ENCODE assay signal across 12 cellular contexts in the genomic region with DNA sequence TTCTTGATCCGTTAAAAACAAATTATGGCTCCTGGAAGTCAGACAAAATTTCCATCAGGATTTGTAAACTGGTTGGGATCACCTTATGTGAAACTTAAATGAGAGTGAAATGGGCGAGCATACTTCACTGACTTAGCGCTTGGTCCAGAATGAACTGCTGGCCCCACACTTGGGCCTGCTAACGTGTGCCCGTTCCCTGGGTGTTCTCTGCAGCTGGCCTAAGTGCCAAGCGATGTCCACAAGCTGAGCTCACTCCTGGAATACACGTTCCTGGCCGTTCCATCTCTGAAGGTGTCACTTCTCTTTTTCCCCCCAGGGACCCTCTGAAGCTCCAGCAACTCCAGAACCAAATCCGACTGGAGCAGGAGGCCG.
A peak's percentile ranks its signal among the peaks of the same experiment; 100 is the strongest.
DNase-seq lines count a peak whose midpoint lies in the region; ATAC-seq and TF ChIP-seq lines count a peak whose summit lies in the region.
"Had no signal": no experiment of that assay in that cellular context is flagged by ENCODE, and none has a peak within 500 bp of the region (broad histone marks: within the 10 kb centered on the region; RNA-seq: fewer than 3 reads in every experiment).

No MANE protein-coding gene starts in this region.

- H3K27ac ChIP-seq in IMR-90 (ENCODE audit: insufficient read depth, low read length) (peak overlapping the region; percentile 44), endodermal cell (ENCODE audit: low read depth, low read length) (no peak overlapping the region)
- H3K27ac ChIP-seq: KMS-11, SK-N-MC had no signal

- H4K91ac ChIP-seq in IMR-90 (ENCODE audit: insufficient read depth, low read depth, low read length) = peak overlapping the region; percentile 91

- H3K4me1 Mint-ChIP-seq in endodermal cell = peaks cover 10% of the 10 kb centered on the region
- H3K4me1 Mint-ChIP-seq in naive thymus-derived CD8-positive, alpha-beta T cell = peaks cover 4 to 39% (median 7%) of the 10 kb centered on the region in 4 donors

- peak overlapping the region; percentile 79 for H3K14ac ChIP-seq in IMR-90 (replicated peaks; ENCODE audit: low read depth, low read length)

- H3K79me1 ChIP-seq in IMR-90 (ENCODE audit: low read depth in 1 of 2, low read length in 2 of 2) = peaks cover 39 to 71% of the 10 kb centered on the region in 2 experiments

- peak overlapping the region; percentile 7 for H2BK5ac ChIP-seq in IMR-90 (ENCODE audit: low read depth, low read length, poor library complexity, severe bottlenecking)

- peak overlapping the region; percentile 91 for H3K4ac ChIP-seq in IMR-90 (ENCODE audit: low read depth, low read length)

- peak overlapping the region; percentile 59 for H3K4me3 Mint-ChIP-seq in endodermal cell
- H3K4me3 Mint-ChIP-seq in naive thymus-derived CD8-positive, alpha-beta T cell = peak overlapping the region in 9 of 10 donors; percentile 11 to 83 (median 45)

- POLR2A ChIA-PET in IMR-90 (lab: Charles Lee; ENCODE audit: unreplicated experiment) = no interaction called here
- POLR2A ChIA-PET in naive thymus-derived CD8-positive, alpha-beta T cell (lab: Charles Lee) = no interaction called here

- CTCF ChIA-PET in IMR-90 (lab: Yijun Ruan, JAX) = no interaction called here

- peak overlapping the region; percentile 89 for H2BK120ac ChIP-seq in IMR-90 (ENCODE audit: low read depth, low read length)

- H4K8ac ChIP-seq in IMR-90 (ENCODE audit: low read depth in 2 of 2, low read length in 2 of 2) = peak overlapping the region; percentile 35 to 88; a peak in 3 of 4 replicates

- peak overlapping the region; percentile 56 for H2AK9ac ChIP-seq in IMR-90 (replicated peaks; ENCODE audit: low read depth, low read length, poor library complexity)

- peak; percentile 14 for DNase-seq in 8988T
- no peak for DNase-seq in IMR-90
- DNase-seq in endodermal cell = no peak
- DNase-seq in naive thymus-derived CD8-positive, alpha-beta T cell = no peak
- no peak for DNase-seq in germinal center (ENCODE audit: low spot score)
- DNase-seq in OCI-M1 (lab: John Stamatoyannopoulos, UW) = no peak
- no peak for DNase-seq in EL
- DNase-seq: DMS 273 treated with DMSO at 0.1 percent for 48 hours had no signal

- H3K36me3 Mint-ChIP-seq in endodermal cell (ENCODE audit: low read depth) = peaks cover 17% of the 10 kb centered on the region
- H3K36me3 Mint-ChIP-seq in naive thymus-derived CD8-positive, alpha-beta T cell = peaks cover 0 to 2% (median 0%) of the 10 kb centered on the region in 3 donors

- peak overlapping the region; percentile 82 for H3K23ac ChIP-seq in IMR-90 (ENCODE audit: low read depth, low read length)

- TF ChIP-seq RAD21 in IMR-90 (IDR thresholded peaks at IDR 0.05; ENCODE audit: low read length) = 0 out of 2 replicates have a peak, but pooled peaks have one; percentile 1

- in situ Hi-C loops in IMR-90 (cut with MboI; ENCODE audit: low sequenced_read_pairs) = no loop called here

- H3K4me3 ChIP-seq in IMR-90 (ENCODE audit: insufficient read depth, low read depth, low read length) (no peak overlapping the region), endodermal cell (ENCODE audit: low read length) (no peak overlapping the region)
- H3K4me3 ChIP-seq: SK-N-MC had no signal

- H3K18ac ChIP-seq in IMR-90 (ENCODE audit: low read depth, low read length) = peak overlapping the region; percentile 11; the same call in 1 of the 2 replicates

- peaks cover 16% of the 10 kb centered on the region for H3K9me1 ChIP-seq in IMR-90 (ENCODE audit: insufficient read depth, low read length)

- H2AFZ ChIP-seq in IMR-90 (replicated peaks; ENCODE audit: low read length, poor library complexity) = peak overlapping the region; percentile 72

- peak overlapping the region; percentile 23 for H4K5ac ChIP-seq in IMR-90 (ENCODE audit: low read depth, low read length)

- no peak for TF ChIP-seq POLR2A in IMR-90 (IDR thresholded peaks at IDR 0.05; ENCODE audit: low read depth, low read length)

- WGBS in IMR-90 (ENCODE audit: extremely low coverage in 2 of 2, insufficient read length in 1 of 2), 2 experiments = 41% methylated on average over 6 of the region's 10 CpGs; no CpG with 5 or more reads in 1 of the 2 experiments
- 89% methylated on average over 9 to 10 of the region's 10 CpGs for WGBS in endodermal cell (ENCODE audit: insufficient coverage in 1 of 2, insufficient read length in 1 of 2), 2 experiments

- 0 out of 2 replicates have a peak overlapping the region, but pooled peaks have one; percentile 25 for H3K56ac ChIP-seq in IMR-90 (ENCODE audit: extremely low read depth, insufficient read depth, low read length)

- no peaks in the 10 kb centered on the region for H3K9me3 Mint-ChIP-seq in endodermal cell
- H3K9me3 Mint-ChIP-seq in naive thymus-derived CD8-positive, alpha-beta T cell = peaks cover 0 to 3% (median 0%) of the 10 kb centered on the region in 9 donors

- H3K9me3 ChIP-seq in IMR-90 (ENCODE audit: control insufficient read depth, insufficient read depth, low read length) (no peaks in the 10 kb centered on the region; the same call in 1 of the 2 replicates), endodermal cell (ENCODE audit: control insufficient read depth, low read length) (no peaks in the 10 kb centered on the region)

- peak overlapping the region; percentile 33 for H3K9ac ChIP-seq in IMR-90 (ENCODE audit: low read depth, low read length)
- H3K9ac ChIP-seq in endodermal cell (ENCODE audit: extremely low read depth, low read length, poor library complexity, severe bottlenecking) = no peak overlapping the region
- H3K9ac ChIP-seq: KMS-11 had no signal

- peak overlapping the region; percentile 77; the same call in 1 of the 3 replicates for H2BK15ac ChIP-seq in IMR-90 (ENCODE audit: low read depth, low read length)

- intact Hi-C loops in IMR-90 (cut with micrococcal nuclease) = no loop called here

- H3K27me3 Mint-ChIP-seq in endodermal cell (ENCODE audit: insufficient read depth) = peaks cover 41% of the 10 kb centered on the region
- peaks cover 46 to 82% (median 54%) of the 10 kb centered on the region in 5 donors for H3K27me3 Mint-ChIP-seq in naive thymus-derived CD8-positive, alpha-beta T cell
- H3K27me3 Mint-ChIP-seq: brain had no signal

- H3K36me3 ChIP-seq in IMR-90 (ENCODE audit: control insufficient read depth, insufficient read depth, low read length) (peaks cover 25% of the 10 kb centered on the region), endodermal cell (ENCODE audit: control insufficient read depth, insufficient read depth, low read length) (peaks cover 73% of the 10 kb centered on the region)

- dilution Hi-C loops in IMR-90 (cut with HindIII; ENCODE audit: low sequenced_read_pairs, unreplicated experiment) = no loop called here

- peak overlapping the region; percentile 53 for H3K4me2 ChIP-seq in IMR-90 (ENCODE audit: low read depth, low read length)
- H3K4me2 ChIP-seq: KMS-11 had no signal

- peak overlapping the region; percentile 69 for H2BK20ac ChIP-seq in IMR-90 (ENCODE audit: low read depth, low read length)

- H3K4me1 ChIP-seq in IMR-90 (ENCODE audit: control insufficient read depth, insufficient read depth, low read length) = peaks cover 24% of the 10 kb centered on the region
- H3K4me1 ChIP-seq in endodermal cell (ENCODE audit: control insufficient read depth, insufficient read depth, low read length) = peaks cover 5% of the 10 kb centered on the region

- H4K20me1 ChIP-seq in IMR-90 (ENCODE audit: insufficient read depth, low read length) = peaks cover 9% of the 10 kb centered on the region

- H2AK5ac ChIP-seq in IMR-90 (ENCODE audit: low read depth, low read length) = peak overlapping the region; percentile 87

- ATAC-seq in IMR-90 (ENCODE audit: low read depth) (peak; percentile 12; the same call in 1 of the 2 replicates), GM18498 (IDR thresholded peaks at IDR 0.05; ENCODE audit: unreplicated experiment) (no peak)
- no peak for ATAC-seq in naive thymus-derived CD8-positive, alpha-beta T cell

- no peaks in the 10 kb centered on the region for H3K27me3 ChIP-seq in IMR-90 (ENCODE audit: control insufficient read depth, insufficient read depth, low read length)
- no peaks in the 10 kb centered on the region for H3K27me3 ChIP-seq in endodermal cell (ENCODE audit: control insufficient read depth, insufficient read depth, low read length, poor library complexity, severe bottlenecking)

- H3K27ac Mint-ChIP-seq in endodermal cell = no peak overlapping the region
- no peak overlapping the region for H3K27ac Mint-ChIP-seq in naive thymus-derived CD8-positive, alpha-beta T cell

- no peak for TF ChIP-seq CTCF in IMR-90 (conservative IDR thresholded peaks at IDR 0.05; ENCODE audit: low read depth, low read length)
- no peak for TF ChIP-seq CTCF in endodermal cell (conservative IDR thresholded peaks at IDR 0.05)

- BruUV-seq in IMR-90 (replicated peaks; lab: Mats Ljungman, UMichigan) = no TSS peak

TF ChIP-seq in IMR-90, 13 proteins besides CTCF, POLR2A, EP300 and RAD21 (continues in another document):
- no peak for TF ChIP-seq FOS (IDR thresholded peaks at IDR 0.05; ENCODE audit: low read depth, low read length)
- TF ChIP-seq SMC3 (IDR thresholded peaks at IDR 0.05; ENCODE audit: low read depth, low read length) = no peak
- no peak for TF ChIP-seq RFX5 (IDR thresholded peaks at IDR 0.05; ENCODE audit: low read depth, low read length)
- TF ChIP-seq, protein P1, sequence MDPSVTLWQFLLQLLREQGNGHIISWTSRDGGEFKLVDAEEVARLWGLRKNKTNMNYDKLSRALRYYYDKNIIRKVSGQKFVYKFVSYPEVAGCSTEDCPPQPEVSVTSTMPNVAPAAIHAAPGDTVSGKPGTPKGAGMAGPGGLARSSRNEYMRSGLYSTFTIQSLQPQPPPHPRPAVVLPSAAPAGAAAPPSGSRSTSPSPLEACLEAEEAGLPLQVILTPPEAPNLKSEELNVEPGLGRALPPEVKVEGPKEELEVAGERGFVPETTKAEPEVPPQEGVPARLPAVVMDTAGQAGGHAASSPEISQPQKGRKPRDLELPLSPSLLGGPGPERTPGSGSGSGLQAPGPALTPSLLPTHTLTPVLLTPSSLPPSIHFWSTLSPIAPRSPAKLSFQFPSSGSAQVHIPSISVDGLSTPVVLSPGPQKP (IDR thresholded peaks at IDR 0.05; ENCODE audit: borderline replicate concordance, low read depth, low read length) = no peak
- TF ChIP-seq BHLHE40 (IDR thresholded peaks at IDR 0.05; ENCODE audit: low read depth, low read length) = no peak
- TF ChIP-seq CEBPB (IDR thresholded peaks at IDR 0.05; ENCODE audit: low read depth, low read length) = no peak
- TF ChIP-seq MAZ (IDR thresholded peaks at IDR 0.05; ENCODE audit: borderline replicate concordance, low read depth, low read length) = no peak
- no peak for TF ChIP-seq MXI1 (IDR thresholded peaks at IDR 0.05; ENCODE audit: borderline replicate concordance, low read depth, low read length)
- TF ChIP-seq MAFK (IDR thresholded peaks at IDR 0.05; ENCODE audit: low read depth, low read length) = no peak
- no peak for TF ChIP-seq CHD1 (IDR thresholded peaks at IDR 0.05; ENCODE audit: low read depth, low read length)
